In genomic region chr12:47946413-47947107, GRCh38 we compare ENCODE assay signal across 14 cellular contexts. TPM values are rescaled to one million over a fixed set of nuclear protein-coding genes. Genes with fewer than 3 reads are reported as not detected.
DNase-seq lines count a peak whose midpoint lies in the region; ATAC-seq, FAIRE-seq and TF ChIP-seq lines count a peak whose summit lies in the region.
"Had no signal": no experiment of that assay in that cellular context is flagged by ENCODE, and none has a peak within 500 bp of the region (broad histone marks: within the 10 kb centered on the region; RNA-seq: fewer than 3 reads in every experiment).

No MANE protein-coding gene starts in this region.

- FAIRE-seq in H54 (lab: Jason Lieb, UNC) (no peak), pancreas (lab: Jason Lieb, UNC) (no peak)
- FAIRE-seq: G401.6 had no signal

- POLR2A ChIA-PET in PC-3 (lab: Charles Lee; ENCODE audit: unreplicated experiment), result no interaction called here

- H3K36me3 ChIP-seq in PC-3 (ENCODE audit: low read depth, low read length) (no peaks in the 10 kb centered on the region), duodenal mucosa (ENCODE audit: control insufficient read depth in 1 of 2, insufficient read depth in 2 of 2, low read length in 2 of 2) (no peaks in the 10 kb centered on the region), pancreas (no peaks in the 10 kb centered on the region)
- H3K36me3 ChIP-seq: gastrocnemius medialis had no signal

- no peaks in the 10 kb centered on the region for H3K79me2 ChIP-seq in PC-3 (ENCODE audit: low read length)

- CTCF ChIA-PET in PC-3 (lab: Charles Lee), result interaction anchor here (0.6 kb wide), 1 partner anchor 225 kb away, joined by 8 read pairs; no protein-coding TSS in a partner anchor

- WGBS in pancreas, 2 donors, result 66 to 68% methylated on average over 20 of the region's 20 CpGs

- no peaks in the 10 kb centered on the region for H3K9me2 ChIP-seq in PC-3 (replicated peaks; ENCODE audit: low read length)

- H3K27ac ChIP-seq in PC-3 (ENCODE audit: low read length), result no peak overlapping the region
- peak overlapping the region; percentile 44 for H3K27ac ChIP-seq in duodenal mucosa (ENCODE audit: low read depth, low read length)
- no peak overlapping the region for H3K27ac ChIP-seq in pancreas
- H3K27ac ChIP-seq: gastrocnemius medialis, SK-N-MC had no signal

- H3K4me1 ChIP-seq in PC-3 (ENCODE audit: insufficient read depth, low read length) (peaks cover 7% of the 10 kb centered on the region; the same call in 1 of the 2 replicates), duodenal mucosa (ENCODE audit: control insufficient read depth in 1 of 2, insufficient read depth in 2 of 2, low read length in 2 of 2) (peaks cover 55 to 67% of the 10 kb centered on the region in 2 donors), pancreas (peaks cover 0 to 4% (median 0%) of the 10 kb centered on the region in 3 donors)

- no peaks in the 10 kb centered on the region for H3K27me3 ChIP-seq in PC-3 (ENCODE audit: low read length)
- H3K27me3 ChIP-seq in duodenal mucosa (ENCODE audit: control insufficient read depth in 1 of 2, insufficient read depth in 2 of 2, low read length in 2 of 2), result no peaks in the 10 kb centered on the region
- peaks cover 0 to 4% (median 0%) of the 10 kb centered on the region in 4 donors for H3K27me3 ChIP-seq in pancreas

- H3K4me3 ChIP-seq in PC-3 (ENCODE audit: low read length) (no peak overlapping the region), duodenal mucosa (ENCODE audit: low read depth in 1 of 2, low read length in 2 of 2) (peak overlapping the region in 1 of 2 donors; percentile 17), pancreas (no peak overlapping the region)
- H3K4me3 ChIP-seq: gastrocnemius medialis, SK-N-MC had no signal

- intact Hi-C loops in PC-3 (cut with micrococcal nuclease) (loop anchor here (10.0 kb wide), 1 partner anchor 122 kb away; no protein-coding TSS in a partner anchor), pancreas (cut with DNase I) (no loop called here)

- H2AFZ ChIP-seq in PC-3 (ENCODE audit: low read length), result no peak overlapping the region

- 0 out of 2 replicates have a peak overlapping the region, but pooled peaks have one; percentile 6 for H3K4me2 ChIP-seq in PC-3 (ENCODE audit: low read length)

- DNase-seq in H54 (ENCODE audit: insufficient read length, low spot score), result peak; percentile 68
- peak; percentile 42 for DNase-seq in PC-3
- DNase-seq in renal cortical epithelial cell (ENCODE audit: low read depth), result peak; percentile 37
- DNase-seq in pancreas, result no peak
- DNase-seq in activated CD4-positive, CD25-positive, alpha-beta regulatory T cell treated with anti-CD3 and anti-CD28 coated beads, Interleukin-2, amount 50 U/mL, for 72 hours, result no peak
- no peak for DNase-seq in DMS79 treated with DMSO at 0.1 percent for 48 hours (lab: John Stamatoyannopoulos, UW)
- DNase-seq in DMS79 (lab: John Stamatoyannopoulos, UW), result no peak
- DNase-seq: activated CD8-positive, alpha-beta memory T cell treated with anti-CD3 and anti-CD28 coated beads, Interleukin-2, amount 10 ng/mL, durations not matched to agents 7 days and 5 days; gastrocnemius medialis; NCI-H2171 had no signal

- no peak overlapping the region for H3K9ac ChIP-seq in PC-3 (ENCODE audit: low read length)
- H3K9ac ChIP-seq in duodenal mucosa (ENCODE audit: low read depth in 1 of 2, low read length in 2 of 2), result peak overlapping the region; percentile 52 to 65

- TF ChIP-seq CTCF in PC-3 (conservative IDR thresholded peaks at IDR 0.05; ENCODE audit: low read depth, low read length) (no peak), pancreas (IDR thresholded peaks at IDR 0.05) (no peak)

- TF ChIP-seq POLR2A in H54 (IDR thresholded peaks at IDR 0.05; ENCODE audit: low read depth, low read length), result no peak

- no peaks in the 10 kb centered on the region for H4K20me1 ChIP-seq in PC-3 (ENCODE audit: low read length)

- H3K9me3 ChIP-seq in PC-3 (ENCODE audit: low read length), result no peaks in the 10 kb centered on the region
- H3K9me3 ChIP-seq in duodenal mucosa (ENCODE audit: control insufficient read depth in 1 of 2, low read length in 2 of 2), result no peaks in the 10 kb centered on the region
- H3K9me3 ChIP-seq in pancreas, result no peaks in the 10 kb centered on the region
- H3K9me3 ChIP-seq: gastrocnemius medialis had no signal

- BruUV-seq in PC-3 (replicated peaks; lab: Mats Ljungman, UMichigan), result no TSS peak

- ATAC-seq in PC-3 (no peak), pancreas (no peak)
- ATAC-seq: activated CD8-positive, alpha-beta memory T cell treated with anti-CD3 and anti-CD28 coated beads, Interleukin-2, amount 10 ng/mL, durations not matched to agents 7 days and 5 days; gastrocnemius medialis had no signal

- H3F3A ChIP-seq in PC-3 (ENCODE audit: low read length, unreplicated experiment), result no peaks in the 10 kb centered on the region

RNA-seq across cellular contexts. Expression of gene TMEM106C, which starts 16.8 kb away (rescaled TPM):
- total RNA-seq in PC-3 (2014; rRNA removed), result 114 and 166 TPM in 2 replicates
- 85.7 and 112 TPM in 2 replicates for total RNA-seq in renal cortical epithelial cell
- total RNA-seq in pancreas, result 10 to 100 TPM; 25.6 to 42.1 (median 31.7) TPM
- polyA plus RNA-seq in pancreas, result 10 to 100 TPM; 24.7 to 44.7 TPM

RNA-seq across cellular contexts. Expression of gene VDR, which starts 41.8 kb away (rescaled TPM):
- total RNA-seq in PC-3 (2014; rRNA removed) (19.6 and 19.9 TPM in 2 replicates), renal cortical epithelial cell (2.9 and 6.1 TPM in 2 replicates), pancreas (1 to 10 TPM; 1.3 to 5.5 (median 3.5) TPM)
- polyA plus RNA-seq in pancreas, result 1 to 10 TPM; 1.2 to 1.7 TPM

RNA-seq across cellular contexts. Expression of gene COL2A1, which starts 57.7 kb away (rescaled TPM):
- 6.7 TPM in 2 replicates for total RNA-seq in PC-3 (2014; rRNA removed)
- total RNA-seq in renal cortical epithelial cell, result not detected in 2 replicates
- total RNA-seq in pancreas, result under 1 TPM in 1 of 6 donors, not detected in 5; 0.06 TPM
- under 1 TPM; 0.04 to 0.12 TPM for polyA plus RNA-seq in pancreas
- total RNA-seq: gastrocnemius medialis, mesenteric fat pad had no signal

Comparison
In these comparisons a context has a peak if more than half of its experiments do, and no peak if none do; other contexts are left out.
1. DNase-seq: peak in H54 (single experiment), PC-3 (single experiment) and renal cortical epithelial cell (single experiment); none in pancreas (0 of 6), activated CD4-positive, CD25-positive, alpha-beta regulatory T cell treated with anti-CD3 and anti-CD28 coated beads, Interleukin-2, amount 50 U/mL, for 72 hours (single experiment), DMS79 treated with DMSO at 0.1 percent for 48 hours (single experiment) and DMS79 (single experiment).